ENCODE assay signal across 8 cellular contexts in genomic region chr19:44847144-44848035, GRCh38. TPM values are rescaled to one million over a fixed set of nuclear protein-coding genes. Genes with fewer than 3 reads are reported as not detected.
A peak's percentile ranks its signal among the peaks of the same experiment; 100 is the strongest.
DNase-seq lines count a peak whose midpoint lies in the region; ATAC-seq and TF ChIP-seq lines count a peak whose summit lies in the region.

No MANE protein-coding gene starts in this region.

- peaks cover 0 to 3% (median 0%) of the 10 kb centered on the region in 3 donors for H3K36me3 Mint-ChIP-seq in CD8-positive, alpha-beta memory T cell
- H3K36me3 Mint-ChIP-seq in activated T-helper 2 cell treated with anti-CD3 and anti-CD28 coated beads, Interferon-gamma antibody, Interleukin-2, Interleukin-4, amounts not matched to agents 10 μg/mL and 5 μg/mL and 100 μg/mL, durations not matched to agents 14 hours and 24 hours and 36 hours (ENCODE audit: low read depth), result no peaks in the 10 kb centered on the region
- no peaks in the 10 kb centered on the region for H3K36me3 Mint-ChIP-seq in glutamatergic neuron (ENCODE audit: unreplicated experiment)

- peaks cover 24% of the 10 kb centered on the region for H3K4me1 ChIP-seq in CD8-positive, alpha-beta memory T cell (ENCODE audit: insufficient read depth, low read length)

- H3K4me1 Mint-ChIP-seq in CD8-positive, alpha-beta memory T cell, result peaks cover 18 to 28% (median 20%) of the 10 kb centered on the region in 3 donors
- peaks cover 15% of the 10 kb centered on the region for H3K4me1 Mint-ChIP-seq in activated T-helper 2 cell treated with anti-CD3 and anti-CD28 coated beads, Interferon-gamma antibody, Interleukin-2, Interleukin-4, amounts not matched to agents 10 μg/mL and 5 μg/mL and 100 μg/mL, durations not matched to agents 14 hours and 24 hours and 36 hours (ENCODE audit: low read depth)
- H3K4me1 Mint-ChIP-seq in glutamatergic neuron (ENCODE audit: low read depth, unreplicated experiment), result peaks cover 21% of the 10 kb centered on the region

- peaks cover 0 to 2% (median 0%) of the 10 kb centered on the region in 5 donors for H3K9me3 Mint-ChIP-seq in CD8-positive, alpha-beta memory T cell
- H3K9me3 Mint-ChIP-seq in activated T-helper 2 cell treated with anti-CD3 and anti-CD28 coated beads, Interferon-gamma antibody, Interleukin-2, Interleukin-4, amounts not matched to agents 10 μg/mL and 5 μg/mL and 100 μg/mL, durations not matched to agents 14 hours and 24 hours and 36 hours, result no peaks in the 10 kb centered on the region
- peaks cover 14% of the 10 kb centered on the region for H3K9me3 Mint-ChIP-seq in glutamatergic neuron (ENCODE audit: unreplicated experiment)

- POLR2A ChIA-PET in CD8-positive, alpha-beta memory T cell (lab: Charles Lee), result no interaction called here

- H3K27me3 ChIP-seq in CD8-positive, alpha-beta memory T cell (ENCODE audit: insufficient read depth, low read length, poor library complexity, severe bottlenecking), result no peaks in the 10 kb centered on the region

- ATAC-seq in omental fat pad (ENCODE audit: low FRiP score) (peak; percentile 33), HG03135 (IDR thresholded peaks at IDR 0.05; ENCODE audit: unreplicated experiment) (no peak), HG02885 (IDR thresholded peaks at IDR 0.05; ENCODE audit: poor library complexity, unreplicated experiment) (no peak)

- H3K27ac ChIP-seq in CD8-positive, alpha-beta memory T cell (ENCODE audit: low read depth, low read length), result peak overlapping the region; percentile 68

- H3K27ac Mint-ChIP-seq in CD8-positive, alpha-beta memory T cell, result peak overlapping the region in 5 of 8 donors; percentile 68 to 95 (median 86)
- no peak overlapping the region for H3K27ac Mint-ChIP-seq in activated T-helper 2 cell treated with anti-CD3 and anti-CD28 coated beads, Interferon-gamma antibody, Interleukin-2, Interleukin-4, amounts not matched to agents 10 μg/mL and 5 μg/mL and 100 μg/mL, durations not matched to agents 14 hours and 24 hours and 36 hours
- H3K27ac Mint-ChIP-seq in glutamatergic neuron (ENCODE audit: unreplicated experiment), result peak overlapping the region; percentile 78

- H3K9me3 ChIP-seq in CD8-positive, alpha-beta memory T cell (ENCODE audit: low read length), result no peaks in the 10 kb centered on the region

- H3K27me3 Mint-ChIP-seq in CD8-positive, alpha-beta memory T cell, result peaks cover 28 to 32% of the 10 kb centered on the region in 2 donors
- peaks cover 33% of the 10 kb centered on the region for H3K27me3 Mint-ChIP-seq in activated T-helper 2 cell treated with anti-CD3 and anti-CD28 coated beads, Interferon-gamma antibody, Interleukin-2, Interleukin-4, amounts not matched to agents 10 μg/mL and 5 μg/mL and 100 μg/mL, durations not matched to agents 14 hours and 24 hours and 36 hours (ENCODE audit: low read depth)
- peaks cover 7% of the 10 kb centered on the region for H3K27me3 Mint-ChIP-seq in glutamatergic neuron (ENCODE audit: unreplicated experiment)

- intact Hi-C loops in activated T-helper 2 cell treated with anti-CD3 and anti-CD28 coated beads, Interferon-gamma antibody, Interleukin-2, Interleukin-4, amounts not matched to agents 10 μg/mL and 5 μg/mL and 100 μg/mL, durations not matched to agents 14 hours and 24 hours and 36 hours (cut with micrococcal nuclease), result loop anchor here (2.0 to 10.0 kb wide), 2 partner anchors 43 to 153 kb away; partner anchors contain the start of genes CEACAM16 and TOMM40

- H3K36me3 ChIP-seq in CD8-positive, alpha-beta memory T cell (ENCODE audit: insufficient read depth, low read length), result no peaks in the 10 kb centered on the region

- DNase-seq in CD8-positive, alpha-beta memory T cell, result peak in 2 of 5 donors; percentile 10 to 12
- DNase-seq in LNCaP clone FGC (ENCODE audit: low read depth) (no peak), glutamatergic neuron (peak; percentile 56), omental fat pad (ENCODE audit: low spot score) (peak; percentile 46), NCI-H524 treated with DMSO at 0.1 percent for 48 hours (lab: John Stamatoyannopoulos, UW) (no peak)
- DNase-seq in activated T-helper 2 cell treated with anti-CD3 and anti-CD28 coated beads, Interferon-gamma antibody, Interleukin-2, Interleukin-4, amounts not matched to agents 10 μg/mL and 5 μg/mL and 100 μg/mL, durations not matched to agents 14 hours and 24 hours and 36 hours (ENCODE audit: low spot score), result no peak

- peak overlapping the region; percentile 20 for H3K4me3 ChIP-seq in CD8-positive, alpha-beta memory T cell (ENCODE audit: low read length)
- peak overlapping the region; percentile 83 for H3K4me3 ChIP-seq in LNCaP clone FGC (ENCODE audit: low read depth, low read length)

- CTCF ChIA-PET in CD8-positive, alpha-beta memory T cell (lab: Charles Lee), result interaction anchor here (1.0 kb wide), 1 partner anchor 68 kb away, joined by 3 read pairs; no protein-coding TSS in a partner anchor

- peak overlapping the region; percentile 77 to 90 (median 87) for H3K4me3 Mint-ChIP-seq in CD8-positive, alpha-beta memory T cell
- peak overlapping the region; percentile 59 for H3K4me3 Mint-ChIP-seq in activated T-helper 2 cell treated with anti-CD3 and anti-CD28 coated beads, Interferon-gamma antibody, Interleukin-2, Interleukin-4, amounts not matched to agents 10 μg/mL and 5 μg/mL and 100 μg/mL, durations not matched to agents 14 hours and 24 hours and 36 hours (ENCODE audit: low read depth)
- peak overlapping the region; percentile 92 for H3K4me3 Mint-ChIP-seq in glutamatergic neuron (ENCODE audit: unreplicated experiment)

- TF ChIP-seq CTCF in LNCaP clone FGC (IDR thresholded peaks at IDR 0.05; ENCODE audit: control insufficient read depth, extremely low read depth, insufficient read depth), result no peak
- no peak for TF ChIP-seq CTCF in glutamatergic neuron (IDR thresholded peaks at IDR 0.05; ENCODE audit: partially characterized antibody, unreplicated experiment)
- no peak for TF ChIP-seq CTCF in omental fat pad (IDR thresholded peaks at IDR 0.05)

RNA-seq across cellular contexts. Expression of gene NECTIN2, which starts 1.3 kb away (rescaled TPM):
- total RNA-seq in CD8-positive, alpha-beta memory T cell, result under 1 TPM; 0.22 to 0.66 TPM
- polyA plus RNA-seq in CD8-positive, alpha-beta memory T cell, result 0.47 TPM
- 0.27 and 0.37 TPM in 2 replicates for total RNA-seq in activated T-helper 2 cell treated with anti-CD3 and anti-CD28 coated beads, Interferon-gamma antibody, Interleukin-2, Interleukin-4, amounts not matched to agents 10 μg/mL and 5 μg/mL and 100 μg/mL, durations not matched to agents 14 hours and 24 hours and 36 hours
- total RNA-seq in glutamatergic neuron (ENCODE audit: unreplicated experiment), result 108 TPM
- total RNA-seq in omental fat pad, result 100 to 1,000 TPM in 2 of 4 donors, 10 to 100 TPM in 2; 58.6 to 129 (median 90.2) TPM

RNA-seq across cellular contexts. Expression of gene BCAM, which starts 38.5 kb away (rescaled TPM):
- not detected for total RNA-seq in CD8-positive, alpha-beta memory T cell
- not detected for polyA plus RNA-seq in CD8-positive, alpha-beta memory T cell
- total RNA-seq in activated T-helper 2 cell treated with anti-CD3 and anti-CD28 coated beads, Interferon-gamma antibody, Interleukin-2, Interleukin-4, amounts not matched to agents 10 μg/mL and 5 μg/mL and 100 μg/mL, durations not matched to agents 14 hours and 24 hours and 36 hours, result not detected in 2 replicates
- total RNA-seq in glutamatergic neuron (ENCODE audit: unreplicated experiment), result 47.1 TPM
- 10 to 100 TPM; 37.0 to 55.0 (median 43.0) TPM for total RNA-seq in omental fat pad

RNA-seq across cellular contexts. Expression of gene TOMM40, which starts 43.7 kb away (rescaled TPM):
- total RNA-seq in CD8-positive, alpha-beta memory T cell, result 100 to 1,000 TPM; 211 to 218 TPM
- 41.4 TPM for polyA plus RNA-seq in CD8-positive, alpha-beta memory T cell
- 152 and 156 TPM in 2 replicates for total RNA-seq in activated T-helper 2 cell treated with anti-CD3 and anti-CD28 coated beads, Interferon-gamma antibody, Interleukin-2, Interleukin-4, amounts not matched to agents 10 μg/mL and 5 μg/mL and 100 μg/mL, durations not matched to agents 14 hours and 24 hours and 36 hours
- total RNA-seq in glutamatergic neuron (ENCODE audit: unreplicated experiment) (57.8 TPM), omental fat pad (100 to 1,000 TPM in 1 of 4 donors, 10 to 100 TPM in 3; 37.2 to 121 (median 44.2) TPM)

RNA-seq across cellular contexts. Expression of gene APOE, which starts 58.2 kb away (rescaled TPM):
- total RNA-seq in CD8-positive, alpha-beta memory T cell, result 1 to 10 TPM; 4.5 TPM
- polyA plus RNA-seq in CD8-positive, alpha-beta memory T cell, result not detected
- total RNA-seq in activated T-helper 2 cell treated with anti-CD3 and anti-CD28 coated beads, Interferon-gamma antibody, Interleukin-2, Interleukin-4, amounts not matched to agents 10 μg/mL and 5 μg/mL and 100 μg/mL, durations not matched to agents 14 hours and 24 hours and 36 hours, result 0.94 TPM in 2 replicates
- 65.9 TPM for total RNA-seq in glutamatergic neuron (ENCODE audit: unreplicated experiment)
- total RNA-seq in omental fat pad, result 100 to 1,000 TPM; 248 to 920 (median 429) TPM

Comparison
In these comparisons a context has a peak if more than half of its experiments do, and no peak if none do; other contexts are left out.
1. DNase-seq: peak in glutamatergic neuron (single experiment) and omental fat pad (single experiment); none in LNCaP clone FGC (single experiment), activated T-helper 2 cell treated with anti-CD3 and anti-CD28 coated beads, Interferon-gamma antibody, Interleukin-2, Interleukin-4, amounts not matched to agents 10 μg/mL and 5 μg/mL and 100 μg/mL, durations not matched to agents 14 hours and 24 hours and 36 hours (single experiment) and NCI-H524 treated with DMSO at 0.1 percent for 48 hours (single experiment).
2. RNA of gene NECTIN2, which starts 1.3 kb away (total RNA-seq): 58.6 to 129 TPM in omental fat pad and 108 TPM in glutamatergic neuron (single experiment); 0.22 to 0.66 TPM in CD8-positive, alpha-beta memory T cell and 0.27 to 0.37 TPM in activated T-helper 2 cell treated with anti-CD3 and anti-CD28 coated beads, Interferon-gamma antibody, Interleukin-2, Interleukin-4, amounts not matched to agents 10 μg/mL and 5 μg/mL and 100 μg/mL, durations not matched to agents 14 hours and 24 hours and 36 hours; every median in the first group is over 10 times any median in the second.
3. RNA of gene BCAM, which starts 38.5 kb away (total RNA-seq): 47.1 TPM in glutamatergic neuron (single experiment) and 37.0 to 55.0 TPM in omental fat pad; not detected in CD8-positive, alpha-beta memory T cell and not detected in activated T-helper 2 cell treated with anti-CD3 and anti-CD28 coated beads, Interferon-gamma antibody, Interleukin-2, Interleukin-4, amounts not matched to agents 10 μg/mL and 5 μg/mL and 100 μg/mL, durations not matched to agents 14 hours and 24 hours and 36 hours; every median in the first group is over 10 times any median in the second.
4. Peak in every context shown above with its lines, with median percentiles within 50 percentile points of each other: H3K4me3 Mint-ChIP-seq.